1 cellular context compared by ENCODE assay signal in genomic region chr11:82191690-82192089, GRCh38.
TF ChIP-seq lines count a peak whose summit lies in the region.

No MANE protein-coding gene starts in this region.

TF ChIP-seq in SK-N-SH treated with all-trans-retinoic acid at 6 μM for 48 hours, 23 proteins besides CTCF, POLR2A, EP300 and RAD21 (continued from another document):
- no peak for TF ChIP-seq TSHZ2 (CRISPR knock-in tag; IDR thresholded peaks at IDR 0.05)
- TF ChIP-seq PPARA (CRISPR knock-in tag; IDR thresholded peaks at IDR 0.05; ENCODE audit: borderline replicate concordance), result no peak
- TF ChIP-seq CREB5 (CRISPR knock-in tag; IDR thresholded peaks at IDR 0.05; ENCODE audit: low read depth), result no peak
- TF ChIP-seq ZNF8 (CRISPR knock-in tag; IDR thresholded peaks at IDR 0.05), result no peak
- no peak for TF ChIP-seq ZC3H10 (CRISPR knock-in tag; IDR thresholded peaks at IDR 0.05)
- TF ChIP-seq RARB (CRISPR knock-in tag; IDR thresholded peaks at IDR 0.05), result no peak
TF ChIP-seq in SK-N-SH treated with all-trans-retinoic acid at 6 μM for 48 hours: peak in this region for 0.
